8 cellular contexts compared by ENCODE assay signal in the genomic region with DNA sequence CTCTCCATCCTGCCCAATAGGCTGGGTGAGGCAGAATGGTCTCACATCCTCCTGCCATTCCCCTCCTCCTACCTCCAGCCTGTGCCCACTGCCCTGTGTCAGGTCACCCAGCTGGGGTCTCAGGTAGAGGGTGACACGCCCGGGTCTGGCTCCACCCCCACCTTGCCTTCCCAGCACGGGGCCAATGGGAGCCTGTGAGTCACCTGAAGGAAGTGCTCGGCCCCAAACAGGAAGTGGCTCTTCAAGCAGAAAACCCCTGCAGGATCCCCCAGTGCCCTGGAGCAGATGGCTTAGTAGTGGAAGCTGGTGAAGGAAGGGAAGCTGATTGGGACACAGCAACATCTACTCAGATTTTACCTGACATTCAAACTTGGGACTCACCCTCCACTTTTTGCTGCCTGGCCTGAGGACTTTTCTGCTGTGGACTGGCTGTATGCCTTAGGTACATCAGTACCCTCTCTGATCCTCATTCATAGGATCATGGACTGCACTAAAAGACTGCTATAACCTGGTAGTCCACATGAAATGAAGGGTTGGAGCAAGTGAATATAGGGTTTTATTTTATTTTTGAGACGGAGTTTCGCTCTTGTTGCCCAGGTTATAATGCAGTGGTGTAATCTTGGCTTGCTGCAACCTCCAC. TPM values are rescaled to one million over a fixed set of nuclear protein-coding genes. Genes with fewer than 3 reads are reported as not detected.
DNase-seq lines count a peak whose midpoint lies in the region; ATAC-seq, FAIRE-seq and TF ChIP-seq lines count a peak whose summit lies in the region.

No MANE protein-coding gene starts in this region.

- H3K4me3 ChIP-seq in HUES48 (ENCODE audit: low read depth, low read length), result no peak overlapping the region
- no peak overlapping the region for H3K4me3 ChIP-seq in brain microvascular endothelial cell (ENCODE audit: low read depth, low read length)

- no peaks in the 10 kb centered on the region for H3K36me3 ChIP-seq in HUES48 (ENCODE audit: control insufficient read depth, insufficient read depth, low read length)
- no peaks in the 10 kb centered on the region for H3K36me3 ChIP-seq in brain microvascular endothelial cell (replicated peaks)

- DNase-seq in GM12891 (ENCODE audit: insufficient read length, low spot score), result peak; percentile 50
- peak; percentile 59 for DNase-seq in activated CD4-positive, CD25-positive, alpha-beta regulatory T cell treated with anti-CD3 and anti-CD28 coated beads, Interleukin-2, amount 50 U/mL, for 72 hours
- peak; percentile 28 for DNase-seq in endothelial cell (ENCODE audit: low spot score)
- peak; percentile 10 to 14 for DNase-seq in stimulated activated CD8-positive, alpha-beta memory T cell treated with anti-CD3 and anti-CD28 coated beads, Interleukin-7, amount 100 ng/mL, for 1 hour (ENCODE audit: low read depth in 2 of 2)
- no peak for DNase-seq in brain microvascular endothelial cell
- no peak for DNase-seq in HEK293T (ENCODE audit: extremely low spot score)

- TF ChIP-seq CTCF in endothelial cell (IDR thresholded peaks at IDR 0.05; ENCODE audit: unreplicated experiment), result no peak
- TF ChIP-seq CTCF in brain microvascular endothelial cell (IDR thresholded peaks at IDR 0.05; ENCODE audit: low read depth, low read length, missing control alignments), result no peak

- TF ChIP-seq POLR2A in GM12891 (IDR thresholded peaks at IDR 0.05; ENCODE audit: low read depth, low read length), result no peak

- H3K9me3 ChIP-seq in HUES48 (ENCODE audit: control insufficient read depth, insufficient read depth, low read length), result no peaks in the 10 kb centered on the region

- H3K4me1 ChIP-seq in HUES48 (ENCODE audit: control insufficient read depth, insufficient read depth, low read length), result peaks cover 24% of the 10 kb centered on the region

- H3K27ac ChIP-seq in HUES48 (ENCODE audit: low read depth, low read length), result peak overlapping the region; percentile 38
- H3K27ac ChIP-seq in brain microvascular endothelial cell, result no peak overlapping the region

- CTCF ChIA-PET in HEK293T (lab: Yijun Ruan, JAX), result no interaction called here

- POLR2A ChIA-PET in HEK293T (lab: Yijun Ruan, JAX), result no interaction called here

- no peaks in the 10 kb centered on the region for H3K9me3 Mint-ChIP-seq in endothelial cell (ENCODE audit: unreplicated experiment)

- H3K27me3 ChIP-seq in HUES48 (ENCODE audit: control insufficient read depth, insufficient read depth, low read length) (no peaks in the 10 kb centered on the region), brain microvascular endothelial cell (replicated peaks) (no peaks in the 10 kb centered on the region)

- H3K27me3 Mint-ChIP-seq in endothelial cell (ENCODE audit: unreplicated experiment), result peaks cover 4% of the 10 kb centered on the region

- peak; percentile 58 for FAIRE-seq in GM12891 (lab: Jason Lieb, UNC)

- H3K27ac Mint-ChIP-seq in endothelial cell (ENCODE audit: unreplicated experiment), result peak overlapping the region; percentile 42

- in situ Hi-C loops in brain microvascular endothelial cell (cut with HindIII; ENCODE audit: low pct_ligation_motif_present, low sequenced_read_pairs), result no loop called here

- H3K36me3 Mint-ChIP-seq in endothelial cell (ENCODE audit: low read depth, unreplicated experiment), result peaks cover 18% of the 10 kb centered on the region

- no peak overlapping the region for H3K4me3 Mint-ChIP-seq in endothelial cell (ENCODE audit: unreplicated experiment)

- peaks cover 67% of the 10 kb centered on the region for H3K4me1 Mint-ChIP-seq in endothelial cell (ENCODE audit: unreplicated experiment)

- no peak overlapping the region for H3K9ac ChIP-seq in HUES48 (ENCODE audit: low read depth, low read length)

- no peak for ATAC-seq in GM18873 (IDR thresholded peaks at IDR 0.05; ENCODE audit: low FRiP score, unreplicated experiment)

TF ChIP-seq in GM12891, 5 proteins besides CTCF, POLR2A, EP300 and RAD21:
- TF ChIP-seq POLR2AphosphoS5 (IDR thresholded peaks at IDR 0.05; ENCODE audit: low read depth, low read length) (no peak), PAX5 (IDR thresholded peaks at IDR 0.05; ENCODE audit: insufficient read depth, low read length, severe bottlenecking) (no peak), POU2F2 (IDR thresholded peaks at IDR 0.05; ENCODE audit: low read depth, low read length) (no peak), SPI1 (IDR thresholded peaks at IDR 0.05; ENCODE audit: low read depth, low read length) (peak; percentile 82), TAF1 (IDR thresholded peaks at IDR 0.05; ENCODE audit: low read depth, low read length) (no peak)

TF ChIP-seq in HEK293T, 16 proteins besides CTCF, POLR2A, EP300 and RAD21:
- TF ChIP-seq ELF4 (IDR thresholded peaks at IDR 0.05), result no peak
- TF ChIP-seq FOXM1 (IDR thresholded peaks at IDR 0.05; ENCODE audit: borderline replicate concordance), result no peak
- TF ChIP-seq TARDBP (IDR thresholded peaks at IDR 0.05), result no peak
- TF ChIP-seq, protein P1, sequence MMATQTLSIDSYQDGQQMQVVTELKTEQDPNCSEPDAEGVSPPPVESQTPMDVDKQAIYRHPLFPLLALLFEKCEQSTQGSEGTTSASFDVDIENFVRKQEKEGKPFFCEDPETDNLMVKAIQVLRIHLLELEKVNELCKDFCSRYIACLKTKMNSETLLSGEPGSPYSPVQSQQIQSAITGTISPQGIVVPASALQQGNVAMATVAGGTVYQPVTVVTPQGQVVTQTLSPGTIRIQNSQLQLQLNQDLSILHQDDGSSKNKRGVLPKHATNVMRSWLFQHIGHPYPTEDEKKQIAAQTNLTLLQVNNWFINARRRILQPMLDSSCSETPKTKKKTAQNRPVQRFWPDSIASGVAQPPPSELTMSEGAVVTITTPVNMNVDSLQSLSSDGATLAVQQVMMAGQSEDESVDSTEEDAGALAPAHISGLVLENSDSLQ (IDR thresholded peaks at IDR 0.05), result no peak
- no peak for TF ChIP-seq ARNT (IDR thresholded peaks at IDR 0.05)
- no peak for TF ChIP-seq LEF1 (IDR thresholded peaks at IDR 0.05; ENCODE audit: borderline replicate concordance)
- TF ChIP-seq FOXA1 (IDR thresholded peaks at IDR 0.05), result no peak
- no peak for TF ChIP-seq NFRKB (IDR thresholded peaks at IDR 0.05)
- no peak for TF ChIP-seq SP1 (IDR thresholded peaks at IDR 0.05)
- no peak for TF ChIP-seq FOXK2 (IDR thresholded peaks at IDR 0.05)
- TF ChIP-seq SUZ12 (IDR thresholded peaks at IDR 0.05), result no peak
- no peak for TF ChIP-seq ZNF384 (IDR thresholded peaks at IDR 0.05)
- TF ChIP-seq L3MBTL2 (conservative IDR thresholded peaks at IDR 0.05), result no peak
- no peak for TF ChIP-seq HDGF (IDR thresholded peaks at IDR 0.05; ENCODE audit: borderline replicate concordance)
- TF ChIP-seq BHLHE40 (IDR thresholded peaks at IDR 0.05; ENCODE audit: borderline replicate concordance), result no peak
- no peak for TF ChIP-seq CTBP1 (IDR thresholded peaks at IDR 0.05; ENCODE audit: borderline replicate concordance)

RNA-seq across cellular contexts. Expression of a gene that starts 33.4 kb away (rescaled TPM):
- 3.4 TPM for polyA plus RNA-seq in GM12891 (2012; ENCODE audit: low read depth, missing spikeins)
- total RNA-seq in endothelial cell (ENCODE audit: unreplicated experiment), result 674 TPM

RNA-seq across cellular contexts. Expression of a gene that starts 59.3 kb away (rescaled TPM):
- polyA plus RNA-seq in GM12891 (2012; ENCODE audit: low read depth, missing spikeins), result 0.35 TPM
- total RNA-seq in endothelial cell (ENCODE audit: unreplicated experiment), result 2.8 TPM

Comparison
In these comparisons a context has a peak if more than half of its experiments do, and no peak if none do; other contexts are left out.
1. DNase-seq: peak in GM12891 (single experiment), activated CD4-positive, CD25-positive, alpha-beta regulatory T cell treated with anti-CD3 and anti-CD28 coated beads, Interleukin-2, amount 50 U/mL, for 72 hours (single experiment), endothelial cell (single experiment) and stimulated activated CD8-positive, alpha-beta memory T cell treated with anti-CD3 and anti-CD28 coated beads, Interleukin-7, amount 100 ng/mL, for 1 hour (2 of 2); none in brain microvascular endothelial cell (single experiment) and HEK293T (single experiment).